8 cellular contexts compared by ENCODE assay signal in genomic region chr2:126657146-126657635, GRCh38. TPM values are rescaled to one million over a fixed set of nuclear protein-coding genes. Genes with fewer than 3 reads are reported as not detected.
A peak's percentile ranks its signal among the peaks of the same experiment; 100 is the strongest.
DNase-seq lines count a peak whose midpoint lies in the region; ATAC-seq and TF ChIP-seq lines count a peak whose summit lies in the region.

No MANE protein-coding gene starts in this region.

- H3K79me2 ChIP-seq in H9 (ENCODE audit: insufficient read depth, low read length), result 0 out of 2 replicates have a peak, but pooled peaks cover 2% of the 10 kb centered on the region

- H3K27ac Mint-ChIP-seq in H9, result peak overlapping the region in 2 of 3 experiments; percentile 39 to 87; a peak in 4 of 7 replicates
- peak overlapping the region; percentile 99 to 100 for H3K27ac Mint-ChIP-seq in activated naive CD4-positive, alpha-beta T cell treated with anti-CD3 and anti-CD28 coated beads, Interleukin-2, amount 50 U/mL, for 72 hours

- H2AK5ac ChIP-seq in H9 (ENCODE audit: insufficient read length, low read length), result no peak overlapping the region

- H4K20me1 ChIP-seq in H9 (ENCODE audit: control insufficient read depth, insufficient read depth, insufficient read length), result no peaks in the 10 kb centered on the region

- H2BK120ac ChIP-seq in H9 (ENCODE audit: low read depth, low read length, poor library complexity, severe bottlenecking), result no peak overlapping the region

- H2BK15ac ChIP-seq in H9 (ENCODE audit: low read depth, low read length), result no peak overlapping the region

- no peak overlapping the region for H3K14ac ChIP-seq in H9 (ENCODE audit: insufficient read depth, low read length)

- H4K5ac ChIP-seq in H9 (ENCODE audit: insufficient read length, low read depth, low read length), result no peak overlapping the region

- ATAC-seq in activated naive CD4-positive, alpha-beta T cell treated with anti-CD3 and anti-CD28 coated beads, Interleukin-2, amount 50 U/mL, for 72 hours, result peak; percentile 38 to 46
- ATAC-seq in heart right ventricle, result peak; percentile 24 to 78 (median 54)

- no peak overlapping the region for H3K27ac ChIP-seq in H9 (ENCODE audit: insufficient read length, low read depth, low read length)
- peak overlapping the region; percentile 96 to 100 (median 99) for H3K27ac ChIP-seq in heart right ventricle

- H3K9me3 ChIP-seq in H9 (ENCODE audit: control insufficient read depth, low read depth, low read length) (no peaks in the 10 kb centered on the region), heart right ventricle (no peaks in the 10 kb centered on the region)

- H3K4me1 ChIP-seq in H9 (ENCODE audit: insufficient read depth, low read length) (peaks cover 8% of the 10 kb centered on the region), heart right ventricle (peaks cover 22 to 71% (median 65%) of the 10 kb centered on the region in 9 donors)

- H3K23ac ChIP-seq in H9 (ENCODE audit: insufficient read length, low read depth, low read length), result no peak overlapping the region

- peak overlapping the region; percentile 77 to 81 for H3K4me3 Mint-ChIP-seq in H9

- intact Hi-C loops in heart right ventricle (cut with DNase I), result loop anchor here in 7 of 10 donors (2.0 to 10.0 kb wide), 8 partner anchors 40 to 122 kb away; no protein-coding TSS in a partner anchor

- no peak overlapping the region for H3K4ac ChIP-seq in H9 (ENCODE audit: low read depth, low read length)

- H3K27me3 ChIP-seq in H9 (ENCODE audit: insufficient read depth, low read length), result no peaks in the 10 kb centered on the region
- H3K27me3 ChIP-seq in heart right ventricle, result no peaks in the 10 kb centered on the region

- H2AFZ ChIP-seq in H9 (ENCODE audit: low read length), result no peak overlapping the region

- H4K91ac ChIP-seq in H9 (ENCODE audit: insufficient read length, low read depth, low read length), result no peak overlapping the region

- 0 out of 5 replicates have a peak, but pooled peaks cover 0 to 3% of the 10 kb centered on the region in 2 experiments for H3K9me3 Mint-ChIP-seq in H9
- H3K9me3 Mint-ChIP-seq in activated naive CD4-positive, alpha-beta T cell treated with anti-CD3 and anti-CD28 coated beads, Interleukin-2, amount 50 U/mL, for 72 hours, result no peaks in the 10 kb centered on the region

- H3K23me2 ChIP-seq in H9 (ENCODE audit: insufficient read length, low read depth, low read length, poor library complexity, severe bottlenecking), result peaks cover 19% of the 10 kb centered on the region

- H3K56ac ChIP-seq in H9 (ENCODE audit: insufficient read length, low read depth, low read length), result no peak overlapping the region

- no peaks in the 10 kb centered on the region; a peak in 1 of 7 replicates for H3K36me3 Mint-ChIP-seq in H9 (ENCODE audit: insufficient read depth in 1 of 3, low read depth in 3 of 3)
- peaks cover 26 to 51% of the 10 kb centered on the region in 2 donors for H3K36me3 Mint-ChIP-seq in activated naive CD4-positive, alpha-beta T cell treated with anti-CD3 and anti-CD28 coated beads, Interleukin-2, amount 50 U/mL, for 72 hours

- TF ChIP-seq CTCF in H9 (conservative IDR thresholded peaks at IDR 0.05) (no peak), heart right ventricle (IDR thresholded peaks at IDR 0.05) (no peak)

- WGBS in H9 (ENCODE audit: extremely low coverage, insufficient read length, low lambda C conversion rate), result no CpG with 5 or more reads among the region's 16 CpGs
- WGBS in heart right ventricle, 2 donors, result 16 to 19% methylated on average over 16 of the region's 16 CpGs

- no peak overlapping the region for H2BK12ac ChIP-seq in H9 (ENCODE audit: insufficient read length, low read depth, low read length)

- peaks cover 20% of the 10 kb centered on the region for H3K27me3 Mint-ChIP-seq in H9 (ENCODE audit: low read depth)

- DNase-seq in ELF-1 (ENCODE audit: low read depth, low spot score) (peak; percentile 73), H9 (peak; percentile 47), NCI-H226 (peak; percentile 80), heart right ventricle (peak; percentile 52 to 60), retina (peak; percentile 40), cerebellar nuclear complex (lab: John Stamatoyannopoulos, UW) (no peak), RKO (ENCODE audit: low spot score) (no peak)
- peak in 1 of 2 donors; percentile 39 for DNase-seq in activated naive CD4-positive, alpha-beta T cell treated with anti-CD3 and anti-CD28 coated beads, Interleukin-2, amount 50 U/mL, for 72 hours (ENCODE audit: low spot score in 2 of 2)

- peaks cover 0 to 10% (median 0%) of the 10 kb centered on the region in 9 donors for H3K36me3 ChIP-seq in heart right ventricle

- H3T11ph ChIP-seq in H9 (ENCODE audit: low read length), result no peak overlapping the region

- H3K79me1 ChIP-seq in H9 (ENCODE audit: insufficient read depth, low read depth, low read length, poor library complexity, severe bottlenecking), result no peaks in the 10 kb centered on the region

- H4K8ac ChIP-seq in H9 (replicated peaks; ENCODE audit: insufficient read length, low read depth, low read length), result no peak overlapping the region

- peak overlapping the region; percentile 8 for H3K9ac ChIP-seq in H9 (ENCODE audit: extremely low read depth, insufficient read length, low read length)

- H3K4me1 Mint-ChIP-seq in H9, result peaks cover 37 to 39% of the 10 kb centered on the region in 2 experiments

- no peak overlapping the region for H2BK5ac ChIP-seq in H9 (ENCODE audit: insufficient read length, low read length)

- H2BK20ac ChIP-seq in H9 (ENCODE audit: low read depth, low read length, poor library complexity, severe bottlenecking), result no peak overlapping the region

- peak overlapping the region; percentile 62 for H3K4me2 ChIP-seq in H9 (ENCODE audit: insufficient read depth, insufficient read length, low read length)

- H3K4me3 ChIP-seq in heart right ventricle, result peak overlapping the region; percentile 67 to 90 (median 77)

- peak overlapping the region; percentile 8 for H3K18ac ChIP-seq in H9 (ENCODE audit: insufficient read length, low read depth, low read length)

RNA-seq across cellular contexts. Expression of gene GYPC, which starts 1.2 kb away (rescaled TPM):
- total RNA-seq in H9 (2021), result 13.6 and 14.0 TPM in 2 replicates
- total RNA-seq in activated naive CD4-positive, alpha-beta T cell treated with anti-CD3 and anti-CD28 coated beads, Interleukin-2, amount 50 U/mL, for 72 hours, result 100 to 1,000 TPM; 111 to 161 TPM
- total RNA-seq in heart right ventricle, result 100 to 1,000 TPM in 9 of 10 donors, 10 to 100 TPM in 1; 80.3 to 176 (median 123) TPM
- 100 to 1,000 TPM; 146 to 408 TPM for polyA plus RNA-seq in heart right ventricle

Comparison
In these comparisons a context has a peak if more than half of its experiments do, and no peak if none do; other contexts are left out.
1. DNase-seq: peak in ELF-1 (single experiment), H9 (single experiment), NCI-H226 (single experiment), heart right ventricle (2 of 2) and retina (single experiment); none in cerebellar nuclear complex (0 of 2) and RKO (single experiment).